12 cellular contexts compared by ENCODE assay signal in the genomic region with DNA sequence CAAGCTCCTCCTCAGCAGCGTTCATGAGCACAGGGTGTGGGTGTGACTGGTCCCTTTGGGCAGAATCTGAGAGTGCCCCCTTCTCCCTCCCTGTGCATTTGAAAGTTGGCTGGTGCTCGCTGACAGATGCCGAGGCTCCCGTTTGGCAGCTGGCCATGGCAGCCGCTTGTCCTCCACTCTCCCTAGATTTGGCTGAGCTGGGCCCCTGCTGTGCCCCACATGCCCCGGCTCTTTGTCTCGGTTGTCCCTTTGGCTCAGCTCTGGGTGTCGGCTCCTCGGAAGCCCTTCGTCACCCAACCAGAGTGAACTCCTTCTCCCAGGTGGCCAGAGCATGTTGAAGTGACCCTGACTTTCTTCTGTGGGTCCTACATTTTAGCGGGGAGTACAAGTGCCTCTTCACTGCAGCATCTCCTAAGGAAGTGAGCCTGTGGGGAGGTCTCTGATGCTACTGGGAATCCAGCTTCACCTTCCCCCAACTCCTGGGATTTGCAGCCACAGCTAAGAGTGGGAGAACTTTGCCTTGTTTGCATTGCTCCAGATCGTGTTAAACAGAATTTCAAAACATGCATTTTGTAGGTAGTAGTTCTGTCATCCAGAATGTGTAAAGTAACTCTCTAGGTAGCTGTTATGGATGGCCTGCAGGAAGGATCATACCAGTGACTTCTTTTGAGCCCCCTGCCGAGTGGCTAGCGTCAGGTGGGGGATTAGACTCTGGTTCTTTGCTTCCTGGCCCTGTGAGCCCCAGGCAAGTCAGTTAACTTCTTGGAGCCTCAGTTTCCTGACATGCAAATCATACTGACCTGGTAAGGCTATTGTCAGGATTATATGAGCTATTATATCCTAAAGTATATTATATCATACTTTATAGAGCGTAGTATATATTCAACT. TPM values are rescaled to one million over a fixed set of nuclear protein-coding genes. Genes with fewer than 3 reads are reported as not detected.
DNase-seq lines count a peak whose midpoint lies in the region; ATAC-seq lines count a peak whose summit lies in the region.
"Had no signal": no experiment of that assay in that cellular context is flagged by ENCODE, and none has a peak within 500 bp of the region (broad histone marks: within the 10 kb centered on the region; RNA-seq: fewer than 3 reads in every experiment).

No MANE protein-coding gene starts in this region.

- H3K36me3 Mint-ChIP-seq in dendritic cell treated with granulocyte-macrophage colony-stimulating factor and Interleukin-4, amounts not matched to agents 40 ng/mL and 50 ng/mL, for 4 days (ENCODE audit: low read depth): peaks cover 22% of the 10 kb centered on the region
- H3K36me3 Mint-ChIP-seq: naive B cell had no signal

- intact Hi-C loops in Right ventricle myocardium inferior (cut with DNase I): no loop called here
- intact Hi-C loops in cardiac septum (cut with DNase I): no loop called here
- intact Hi-C loops in dendritic cell treated with granulocyte-macrophage colony-stimulating factor and Interleukin-4, amounts not matched to agents 40 ng/mL and 50 ng/mL, for 4 days (cut with micrococcal nuclease): no loop called here

- ATAC-seq in Right ventricle myocardium inferior (peak; percentile 62), HG02623 (IDR thresholded peaks at IDR 0.05; ENCODE audit: unreplicated experiment) (no peak)
- no peak for ATAC-seq in stimulated activated naive CD8-positive, alpha-beta T cell treated with anti-CD3 and anti-CD28 coated beads, Interleukin-15, amount 100 ng/mL, for 72 hours

- DNase-seq in Right ventricle myocardium inferior (ENCODE audit: missing footprints) (peak; percentile 67), cardiac septum (ENCODE audit: low spot score) (no peak), NCI-H446 (lab: John Stamatoyannopoulos, UW) (peak; percentile 89 to 98), dermis blood vessel endothelial cell (no peak)
- DNase-seq in stimulated activated naive CD8-positive, alpha-beta T cell treated with anti-CD3 and anti-CD28 coated beads, Interleukin-15, amount 100 ng/mL, for 72 hours: no peak
- DNase-seq in activated CD8-positive, alpha-beta memory T cell treated with anti-CD3 and anti-CD28 coated beads for 24 hours: no peak
- DNase-seq: activated T-cell treated with anti-CD3 and anti-CD28 coated beads, Interleukin-2, amount 50 U/mL, for 1 hour; naive B cell; T-helper 1 cell had no signal

- H3K27me3 Mint-ChIP-seq in dendritic cell treated with granulocyte-macrophage colony-stimulating factor and Interleukin-4, amounts not matched to agents 40 ng/mL and 50 ng/mL, for 4 days: no peaks in the 10 kb centered on the region
- no peaks in the 10 kb centered on the region for H3K27me3 Mint-ChIP-seq in stimulated activated naive CD8-positive, alpha-beta T cell treated with anti-CD3 and anti-CD28 coated beads, Interleukin-15, amount 100 ng/mL, for 72 hours
- H3K27me3 Mint-ChIP-seq: B cell, naive B cell had no signal

- peaks cover 93% of the 10 kb centered on the region for H3K4me1 Mint-ChIP-seq in dendritic cell treated with granulocyte-macrophage colony-stimulating factor and Interleukin-4, amounts not matched to agents 40 ng/mL and 50 ng/mL, for 4 days (ENCODE audit: low read depth)
- peaks cover 93% of the 10 kb centered on the region for H3K4me1 Mint-ChIP-seq in stimulated activated naive CD8-positive, alpha-beta T cell treated with anti-CD3 and anti-CD28 coated beads, Interleukin-15, amount 100 ng/mL, for 72 hours

- no peaks in the 10 kb centered on the region for H3K9me3 Mint-ChIP-seq in dendritic cell treated with granulocyte-macrophage colony-stimulating factor and Interleukin-4, amounts not matched to agents 40 ng/mL and 50 ng/mL, for 4 days
- H3K9me3 Mint-ChIP-seq in stimulated activated naive CD8-positive, alpha-beta T cell treated with anti-CD3 and anti-CD28 coated beads, Interleukin-15, amount 100 ng/mL, for 72 hours: no peaks in the 10 kb centered on the region

- H3K27ac Mint-ChIP-seq in dendritic cell treated with granulocyte-macrophage colony-stimulating factor and Interleukin-4, amounts not matched to agents 40 ng/mL and 50 ng/mL, for 4 days: peak overlapping the region; percentile 65
- peak overlapping the region; percentile 27 to 84 for H3K27ac Mint-ChIP-seq in stimulated activated naive CD8-positive, alpha-beta T cell treated with anti-CD3 and anti-CD28 coated beads, Interleukin-15, amount 100 ng/mL, for 72 hours

- H3K4me3 Mint-ChIP-seq in dendritic cell treated with granulocyte-macrophage colony-stimulating factor and Interleukin-4, amounts not matched to agents 40 ng/mL and 50 ng/mL, for 4 days: no peak overlapping the region
- H3K4me3 Mint-ChIP-seq in stimulated activated naive CD8-positive, alpha-beta T cell treated with anti-CD3 and anti-CD28 coated beads, Interleukin-15, amount 100 ng/mL, for 72 hours: no peak overlapping the region
- H3K4me3 Mint-ChIP-seq: B cell had no signal

RNA-seq across cellular contexts. Expression of a gene that starts 24.2 kb away (rescaled TPM):
- total RNA-seq in Right ventricle myocardium inferior (41.9 TPM), cardiac septum (21.6 TPM), dermis blood vessel endothelial cell (72.2 and 72.4 TPM in 2 replicates)

Comparison
In these comparisons a context has a peak if more than half of its experiments do, and no peak if none do; other contexts are left out.
1. DNase-seq: peak in Right ventricle myocardium inferior (single experiment) and NCI-H446 (2 of 2); none in cardiac septum (single experiment), stimulated activated naive CD8-positive, alpha-beta T cell treated with anti-CD3 and anti-CD28 coated beads, Interleukin-15, amount 100 ng/mL, for 72 hours (0 of 2), activated CD8-positive, alpha-beta memory T cell treated with anti-CD3 and anti-CD28 coated beads for 24 hours (single experiment) and dermis blood vessel endothelial cell (single experiment).